ENCODE assay signal across 6 cellular contexts in the genomic region with DNA sequence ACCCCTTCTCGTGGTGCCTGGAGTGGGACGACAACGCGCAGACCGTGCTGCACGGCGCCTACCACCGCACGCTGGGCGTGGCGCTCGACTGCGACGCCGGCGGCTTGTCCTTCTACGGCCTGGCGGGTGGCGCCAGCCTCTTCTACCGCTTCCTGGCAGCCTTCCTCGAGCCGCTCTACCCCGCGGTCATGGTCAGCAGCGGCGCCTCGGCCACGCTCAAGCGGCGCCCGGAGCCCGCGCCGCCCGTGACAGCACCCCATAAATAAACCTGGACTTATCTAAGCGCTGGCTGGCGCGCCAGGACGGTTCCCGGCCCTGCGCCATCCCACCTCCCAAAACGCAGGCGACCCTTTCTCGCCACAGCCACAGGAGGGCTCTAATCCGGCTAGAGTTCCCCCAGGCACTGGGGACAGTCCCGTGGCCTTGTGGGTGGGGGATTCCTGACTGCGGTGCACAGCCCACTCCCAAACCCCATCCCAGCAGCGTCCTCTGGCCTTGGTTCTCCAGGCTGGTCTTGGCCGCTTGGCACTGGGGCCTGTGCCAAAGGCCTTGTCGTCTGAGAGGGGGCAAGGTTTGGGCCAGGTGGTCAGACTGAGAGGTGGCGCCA. TPM values are rescaled to one million over a fixed set of nuclear protein-coding genes. Genes with fewer than 3 reads are reported as not detected.
DNase-seq lines count a peak whose midpoint lies in the region; ATAC-seq lines count a peak whose summit lies in the region.

No MANE protein-coding gene starts in this region.

- no peaks in the 10 kb centered on the region for H3K9me3 ChIP-seq in subcutaneous abdominal adipose tissue (ENCODE audit: control insufficient read depth in 5 of 5, low read length in 5 of 5)

- ATAC-seq in HG03442 (IDR thresholded peaks at IDR 0.05; ENCODE audit: unreplicated experiment) = no peak

- H3K27ac ChIP-seq in subcutaneous abdominal adipose tissue (ENCODE audit: low read depth, low read length) = no peak overlapping the region

- no peaks in the 10 kb centered on the region for H3K36me3 ChIP-seq in subcutaneous abdominal adipose tissue (ENCODE audit: control insufficient read depth in 5 of 5, insufficient read depth in 5 of 5, low read length in 5 of 5)

- peak overlapping the region in 4 of 5 donors; percentile 15 to 71 (median 54) for H3K9ac ChIP-seq in subcutaneous abdominal adipose tissue (ENCODE audit: low read length in 5 of 5)

- peaks cover 13 to 14% of the 10 kb centered on the region in 2 donors for H3K4me1 Mint-ChIP-seq in immature natural killer cell

- peaks cover 0 to 4% (median 0%) of the 10 kb centered on the region in 5 donors for H3K27me3 ChIP-seq in subcutaneous abdominal adipose tissue (ENCODE audit: control insufficient read depth in 5 of 5, insufficient read depth in 4 of 5, low read length in 5 of 5)

- H3K36me3 Mint-ChIP-seq in immature natural killer cell = no peaks in the 10 kb centered on the region

- peak overlapping the region; percentile 74 to 84 (median 80) for H3K4me3 Mint-ChIP-seq in immature natural killer cell

- H3K27me3 Mint-ChIP-seq in immature natural killer cell (ENCODE audit: low read depth in 3 of 3) = peaks cover 0 to 6% (median under 1%) of the 10 kb centered on the region in 3 donors

- H3K27ac Mint-ChIP-seq in immature natural killer cell = peak overlapping the region in 3 of 6 donors; percentile 22 to 79 (median 48)

- peak overlapping the region in 4 of 5 donors; percentile 45 to 72 (median 62) for H3K4me3 ChIP-seq in subcutaneous abdominal adipose tissue (ENCODE audit: low read depth in 1 of 5, low read length in 5 of 5)

- H3K4me1 ChIP-seq in subcutaneous abdominal adipose tissue (ENCODE audit: control insufficient read depth in 5 of 5, insufficient read depth in 5 of 5, low read length in 5 of 5) = peaks cover 0 to 38% (median 35%) of the 10 kb centered on the region in 5 donors

- DNase-seq in NCI-H1092 treated with DMSO at 0.1 percent for 48 hours (lab: John Stamatoyannopoulos, UW) (peak; percentile 10), NCI-H1092 (lab: John Stamatoyannopoulos, UW) (no peak), activated T-cell treated with anti-CD3 and anti-CD28 coated beads for 48 hours (ENCODE audit: low read depth) (peak; percentile 45), immature natural killer cell (peak; percentile 58 to 66 (median 62))

- no peaks in the 10 kb centered on the region for H3K9me3 Mint-ChIP-seq in immature natural killer cell

RNA-seq across cellular contexts. Expression of a gene that starts 10.2 kb away (rescaled TPM):
- polyA plus RNA-seq in immature natural killer cell = 1 to 10 TPM; 1.5 to 2.1 (median 1.5) TPM

RNA-seq across cellular contexts. Expression of a gene that starts 30.6 kb away (rescaled TPM):
- polyA plus RNA-seq in immature natural killer cell = 1 to 10 TPM; 2.3 to 6.0 (median 4.4) TPM

RNA-seq across cellular contexts. Expression of a gene that starts 30.8 kb away (rescaled TPM):
- 100 to 1,000 TPM; 257 to 366 (median 261) TPM for polyA plus RNA-seq in immature natural killer cell

RNA-seq across cellular contexts. Expression of a gene that starts 32.2 kb away (rescaled TPM):
- 1 to 10 TPM in 2 of 3 donors, under 1 TPM in 1; 0.57 to 7.5 (median 3.5) TPM for polyA plus RNA-seq in immature natural killer cell

RNA-seq across cellular contexts. Expression of a gene that starts 53.9 kb away (rescaled TPM):
- 100 to 1,000 TPM in 1 of 3 donors, 10 to 100 TPM in 2; 80.3 to 111 (median 88.8) TPM for polyA plus RNA-seq in immature natural killer cell
